22 cellular contexts compared by ENCODE assay signal in genomic region chr3:46124216-46125143, GRCh38.
A peak's percentile ranks its signal among the peaks of the same experiment; 100 is the strongest.
DNase-seq lines count a peak whose midpoint lies in the region; ATAC-seq, FAIRE-seq and TF ChIP-seq lines count a peak whose summit lies in the region.
"Had no signal": no experiment of that assay in that cellular context is flagged by ENCODE, and none has a peak within 500 bp of the region (broad histone marks: within the 10 kb centered on the region; RNA-seq: fewer than 3 reads in every experiment).

No MANE protein-coding gene starts in this region.

- H3K27ac ChIP-seq in PC-9 (peak overlapping the region; percentile 70), trophoblast cell (ENCODE audit: low read depth, low read length) (peak overlapping the region; percentile 83), suprapubic skin (no peak overlapping the region), GM23338 (ENCODE audit: low read depth) (no peak overlapping the region), small intestine (ENCODE audit: low read depth in 1 of 2, low read length in 1 of 2) (peak overlapping the region in 1 of 2 donors; percentile 45)
- H3K27ac ChIP-seq: hepatocyte, HL-60, parathyroid adenoma, vagina had no signal

- H3K36me3 Mint-ChIP-seq in CD14-positive monocyte (no peaks in the 10 kb centered on the region), GM23338 (ENCODE audit: low read depth) (no peaks in the 10 kb centered on the region)
- H3K36me3 Mint-ChIP-seq: stimulated activated memory B cell treated with anti-CD40 and anti-IgM and Interleukin-4, amounts not matched to agents 10 μg/mL and 1 μg/mL and 100 μg/mL, for 72 hours had no signal

- peaks cover 36% of the 10 kb centered on the region for H3K79me1 ChIP-seq in trophoblast cell (ENCODE audit: low read length)

- no CpG with 5 or more reads among the region's 6 CpGs for WGBS in trophoblast cell (ENCODE audit: extremely low coverage, insufficient coverage, insufficient read length)
- whole genome bisulfite sequencing in suprapubic skin = 60% methylated on average over 6 of the region's 6 CpGs
- WGBS in small intestine, 3 donors = 65 to 79% (median 78%) methylated on average over 6 of the region's 6 CpGs

- H3K14ac ChIP-seq in trophoblast cell (ENCODE audit: low read length) = peak overlapping the region; percentile 84

- intact Hi-C loops in CD14-positive monocyte (cut with micrococcal nuclease) (no loop called here), PC-9 (cut with micrococcal nuclease; ENCODE audit: unreplicated experiment) (no loop called here)

- H2BK120ac ChIP-seq in trophoblast cell (ENCODE audit: insufficient read depth, low read length, poor library complexity) = no peak overlapping the region

- H4K8ac ChIP-seq in trophoblast cell (ENCODE audit: low read depth, low read length) = no peak overlapping the region

- BruUV-seq in PC-9 (replicated peaks; lab: Mats Ljungman, UMichigan) = no TSS peak

- TF ChIP-seq EP300 in suprapubic skin (IDR thresholded peaks at IDR 0.05) = no peak

- H3K4me3 ChIP-seq in PC-9 = no peak overlapping the region
- no peak overlapping the region for H3K4me3 ChIP-seq in fibroblast of the aortic adventitia (ENCODE audit: low read depth, low read length)
- no peak overlapping the region for H3K4me3 ChIP-seq in trophoblast cell (ENCODE audit: low read depth, low read length)
- H3K4me3 ChIP-seq in suprapubic skin = no peak overlapping the region
- H3K4me3 ChIP-seq in GM23338 = no peak overlapping the region
- no peak overlapping the region for H3K4me3 ChIP-seq in small intestine (ENCODE audit: low read depth in 1 of 2, low read length in 2 of 2)
- H3K4me3 ChIP-seq: hepatocyte, vagina had no signal

- H3K27ac Mint-ChIP-seq in CD14-positive monocyte (peak overlapping the region in 6 of 7 donors; percentile 18 to 66 (median 48)), GM23338 (no peak overlapping the region)
- H3K27ac Mint-ChIP-seq: activated T-helper 1 cell treated with anti-CD3 and anti-CD28 coated beads, Interleukin-12 subunit alpha, Interleukin-12 subunit beta, Interleukin-2, Interleukin-4 antibody, amounts not matched to agents 30 ng/mL and 10 ng/mL and 1 ng/mL, durations not matched to agents 14 hours and 24 hours and 36 hours; stimulated activated memory B cell treated with anti-CD40 and anti-IgM and Interleukin-4, amounts not matched to agents 10 μg/mL and 1 μg/mL and 100 μg/mL, for 72 hours had no signal

- CTCF ChIA-PET in PC-9 (lab: Charles Lee) = interaction anchor here (0.5 to 0.6 kb wide), 2 partner anchors 363 to 613 kb away, joined by 4 to 5 read pairs; no protein-coding TSS in a partner anchor

- no peaks in the 10 kb centered on the region for H3K27me3 ChIP-seq in PC-9 (ENCODE audit: insufficient read depth, low read depth)
- H3K27me3 ChIP-seq in trophoblast cell (ENCODE audit: insufficient read depth, low read length) = no peaks in the 10 kb centered on the region
- no peaks in the 10 kb centered on the region for H3K27me3 ChIP-seq in suprapubic skin
- H3K27me3 ChIP-seq in GM23338 (ENCODE audit: insufficient read depth) = no peaks in the 10 kb centered on the region
- H3K27me3 ChIP-seq in small intestine (ENCODE audit: control insufficient read depth in 2 of 2, insufficient read depth in 2 of 2, low read length in 2 of 2) = no peaks in the 10 kb centered on the region
- H3K27me3 ChIP-seq: hepatocyte, vagina had no signal

- H3K4ac ChIP-seq in trophoblast cell (ENCODE audit: low read depth, low read length) = no peak overlapping the region

- H4K20me1 ChIP-seq in PC-9 (ENCODE audit: insufficient read depth) (no peaks in the 10 kb centered on the region), GM23338 (replicated peaks; ENCODE audit: insufficient read depth) (no peaks in the 10 kb centered on the region)

- peaks cover 0 to 2% (median 0%) of the 10 kb centered on the region in 7 donors for H3K9me3 Mint-ChIP-seq in CD14-positive monocyte
- no peaks in the 10 kb centered on the region for H3K9me3 Mint-ChIP-seq in GM23338

- peaks cover 87% of the 10 kb centered on the region for H3K4me1 ChIP-seq in PC-9 (replicated peaks; ENCODE audit: insufficient read depth)
- H3K4me1 ChIP-seq in trophoblast cell (ENCODE audit: control insufficient read depth in 1 of 2, insufficient read depth in 2 of 2, low read length in 2 of 2) = peaks cover 13 to 29% of the 10 kb centered on the region in 2 experiments
- peaks cover 8% of the 10 kb centered on the region for H3K4me1 ChIP-seq in suprapubic skin
- peaks cover 4% of the 10 kb centered on the region; the same call in 1 of the 2 replicates for H3K4me1 ChIP-seq in GM23338 (ENCODE audit: insufficient read depth)
- H3K4me1 ChIP-seq in small intestine (ENCODE audit: control insufficient read depth in 2 of 2, insufficient read depth in 1 of 2, low read depth in 1 of 2, low read length in 1 of 2) = peaks cover 0 to 3% of the 10 kb centered on the region in 2 donors
- H3K4me1 ChIP-seq: parathyroid adenoma had no signal

- no peak overlapping the region for H2AK5ac ChIP-seq in trophoblast cell (ENCODE audit: low read length)

- TF ChIP-seq POLR2A in suprapubic skin (IDR thresholded peaks at IDR 0.05) = no peak

- H3K18ac ChIP-seq in trophoblast cell (ENCODE audit: low read length) = no peak overlapping the region

- no peak overlapping the region for H3K9ac ChIP-seq in trophoblast cell (ENCODE audit: low read length)
- H3K9ac ChIP-seq: parathyroid adenoma had no signal

- no peak for DNase-seq in CD14-positive monocyte (ENCODE audit: low spot score)
- peak in 1 of 2 experiments; percentile 88 for DNase-seq in PC-9
- peak; percentile 77 for DNase-seq in fibroblast of the aortic adventitia (ENCODE audit: low read depth)
- DNase-seq in trophoblast cell = peak; percentile 83 to 95
- no peak for DNase-seq in suprapubic skin (ENCODE audit: low spot score in 2 of 2)
- no peak for DNase-seq in GM23338 (ENCODE audit: low spot score)
- no peak for DNase-seq in small intestine
- DNase-seq: activated CD4-positive, CD25-positive, alpha-beta regulatory T cell; activated CD8-positive, alpha-beta memory T cell treated with anti-CD3 and anti-CD28 coated beads for 24 hours; GOT3; KG1; NCI-H1436 treated with DMSO at 0.1 percent for 48 hours; NCI-H2227 treated with DMSO at 0.1 percent for 48 hours; T-helper 2 cell had no signal

- no peak overlapping the region for H2BK12ac ChIP-seq in trophoblast cell (ENCODE audit: low read length)

- FAIRE-seq in small intestine (lab: Jason Lieb, UNC) = no peak
- FAIRE-seq: GM12891 had no signal

- no peaks in the 10 kb centered on the region for H3K9me3 ChIP-seq in PC-9 (ENCODE audit: insufficient read depth, low read depth)
- no peaks in the 10 kb centered on the region for H3K9me3 ChIP-seq in trophoblast cell (ENCODE audit: insufficient read depth, low read depth, low read length)
- no peaks in the 10 kb centered on the region for H3K9me3 ChIP-seq in suprapubic skin
- H3K9me3 ChIP-seq in small intestine (ENCODE audit: control insufficient read depth, low read depth) = no peaks in the 10 kb centered on the region
- H3K9me3 ChIP-seq: vagina had no signal

- TF ChIP-seq CTCF in CD14-positive monocyte (IDR thresholded peaks at IDR 0.05) = no peak
- no peak for TF ChIP-seq CTCF in PC-9 (conservative IDR thresholded peaks at IDR 0.05)
- TF ChIP-seq CTCF in fibroblast of the aortic adventitia (IDR thresholded peaks at IDR 0.05; ENCODE audit: insufficient read depth, low read length) = no peak
- TF ChIP-seq CTCF in suprapubic skin (IDR thresholded peaks at IDR 0.05) = no peak
- TF ChIP-seq CTCF in GM23338 (conservative IDR thresholded peaks at IDR 0.05; ENCODE audit: low read depth in 2 of 2) = no peak

- POLR2A ChIA-PET in PC-9 (lab: Charles Lee; ENCODE audit: unreplicated experiment) = no interaction called here

- H3K9me2 ChIP-seq in PC-9 (ENCODE audit: insufficient read depth) (no peaks in the 10 kb centered on the region), GM23338 (ENCODE audit: insufficient read depth) (peaks cover 6% of the 10 kb centered on the region; the same call in 1 of the 2 replicates)

- peak overlapping the region; percentile 85 for H4K91ac ChIP-seq in trophoblast cell (ENCODE audit: low read depth, low read length)

- peak overlapping the region; percentile 96 for H2BK5ac ChIP-seq in trophoblast cell (ENCODE audit: low read depth, low read length, poor library complexity)

- H3F3A ChIP-seq in PC-9 (ENCODE audit: insufficient read depth, low read depth) = peaks cover 30% of the 10 kb centered on the region
- no peaks in the 10 kb centered on the region for H3F3A ChIP-seq in GM23338 (replicated peaks; ENCODE audit: low read depth)

- peak overlapping the region; percentile 64 for H3K4me2 ChIP-seq in PC-9
- H3K4me2 ChIP-seq in trophoblast cell (ENCODE audit: low read length) = peak overlapping the region; percentile 12
- H3K4me2 ChIP-seq in GM23338 = no peak overlapping the region
- H3K4me2 ChIP-seq: hepatocyte had no signal

- H3K4me3 Mint-ChIP-seq in CD14-positive monocyte (no peak overlapping the region), GM23338 (no peak overlapping the region)
- H3K4me3 Mint-ChIP-seq: activated T-helper 1 cell treated with anti-CD3 and anti-CD28 coated beads, Interleukin-12 subunit alpha, Interleukin-12 subunit beta, Interleukin-2, Interleukin-4 antibody, amounts not matched to agents 30 ng/mL and 10 ng/mL and 1 ng/mL, durations not matched to agents 14 hours and 24 hours and 36 hours; stimulated activated memory B cell treated with anti-CD40 and anti-IgM and Interleukin-4, amounts not matched to agents 10 μg/mL and 1 μg/mL and 100 μg/mL, for 72 hours had no signal

- peaks cover 41% of the 10 kb centered on the region for H3K4me1 Mint-ChIP-seq in CD14-positive monocyte
- peaks cover 6% of the 10 kb centered on the region; the same call in 1 of the 3 replicates for H3K4me1 Mint-ChIP-seq in GM23338

- H3K27me3 Mint-ChIP-seq in CD14-positive monocyte (ENCODE audit: low read depth in 3 of 3) (no peaks in the 10 kb centered on the region), GM23338 (ENCODE audit: insufficient read depth, low read depth, poor library complexity) (peaks cover 2% of the 10 kb centered on the region)
- H3K27me3 Mint-ChIP-seq: stimulated activated memory B cell treated with anti-CD40 and anti-IgM and Interleukin-4, amounts not matched to agents 10 μg/mL and 1 μg/mL and 100 μg/mL, for 72 hours had no signal

- H3K79me2 ChIP-seq in PC-9 (ENCODE audit: low read depth) = no peaks in the 10 kb centered on the region
- no peaks in the 10 kb centered on the region for H3K79me2 ChIP-seq in trophoblast cell (ENCODE audit: control insufficient read depth, insufficient read depth, low read length, poor library complexity)
- H3K79me2 ChIP-seq in GM23338 (replicated peaks; ENCODE audit: insufficient read depth) = no peaks in the 10 kb centered on the region
- H3K79me2 ChIP-seq: hepatocyte, parathyroid adenoma had no signal

- no peak overlapping the region for H3K23ac ChIP-seq in trophoblast cell (ENCODE audit: low read length)

- H3K36me3 ChIP-seq in PC-9 (ENCODE audit: low read depth) (no peaks in the 10 kb centered on the region), trophoblast cell (ENCODE audit: control insufficient read depth in 1 of 2, insufficient read depth in 2 of 2, low read length in 2 of 2) (no peaks in the 10 kb centered on the region), suprapubic skin (no peaks in the 10 kb centered on the region), GM23338 (ENCODE audit: insufficient read depth) (no peaks in the 10 kb centered on the region), small intestine (ENCODE audit: control insufficient read depth in 2 of 2, insufficient read depth in 2 of 2, low read length in 2 of 2) (no peaks in the 10 kb centered on the region)
- H3K36me3 ChIP-seq: vagina had no signal

- ATAC-seq in HG02610 (IDR thresholded peaks at IDR 0.05; ENCODE audit: unreplicated experiment) (no peak), GM23338 (no peak)
- ATAC-seq: stimulated activated memory B cell treated with anti-CD40 and anti-IgM and Interleukin-4, amounts not matched to agents 10 μg/mL and 1 μg/mL and 100 μg/mL, for 72 hours had no signal

- H2AFZ ChIP-seq in PC-9 (no peak overlapping the region), trophoblast cell (ENCODE audit: insufficient read depth, low read length, poor library complexity) (no peak overlapping the region), GM23338 (no peak overlapping the region)
- H2AFZ ChIP-seq: hepatocyte, parathyroid adenoma had no signal

- no peak overlapping the region for H4K12ac ChIP-seq in trophoblast cell (ENCODE audit: low read depth, low read length)

Comparison
In these comparisons a context has a peak if more than half of its experiments do, and no peak if none do; other contexts are left out.
1. DNase-seq: peak in fibroblast of the aortic adventitia (single experiment) and trophoblast cell (2 of 2); none in CD14-positive monocyte (single experiment), suprapubic skin (0 of 2), GM23338 (single experiment) and small intestine (single experiment).
2. H3K27ac ChIP-seq: peak in PC-9 (single experiment) and trophoblast cell (single experiment); none in suprapubic skin (single experiment) and GM23338 (single experiment).